ENCODE assay signal across 1 cellular context in genomic region chr9:130445268-130445983, GRCh38.
A peak's percentile ranks its signal among the peaks of the same experiment; 100 is the strongest.
TF ChIP-seq lines count a peak whose summit lies in the region.

No MANE protein-coding gene starts in this region.

TF ChIP-seq in H1, 55 proteins besides CTCF, POLR2A, EP300 and RAD21 (continued from another document):
- TF ChIP-seq SRF (IDR thresholded peaks at IDR 0.05; ENCODE audit: low read depth, low read length), result no peak
- TF ChIP-seq PHF8 (conservative IDR thresholded peaks at IDR 0.05; ENCODE audit: low read depth, low read length), result 0 out of 2 replicates have a peak, but pooled peaks have one; percentile 25
- TF ChIP-seq SUZ12 (IDR thresholded peaks at IDR 0.05; ENCODE audit: low read length), result no peak; the same call in 1 of the 2 replicates
- no peak for TF ChIP-seq USF2 (IDR thresholded peaks at IDR 0.05; ENCODE audit: low read length)
